Comparison of ENCODE assay signal across 17 cellular contexts in the genomic region with DNA sequence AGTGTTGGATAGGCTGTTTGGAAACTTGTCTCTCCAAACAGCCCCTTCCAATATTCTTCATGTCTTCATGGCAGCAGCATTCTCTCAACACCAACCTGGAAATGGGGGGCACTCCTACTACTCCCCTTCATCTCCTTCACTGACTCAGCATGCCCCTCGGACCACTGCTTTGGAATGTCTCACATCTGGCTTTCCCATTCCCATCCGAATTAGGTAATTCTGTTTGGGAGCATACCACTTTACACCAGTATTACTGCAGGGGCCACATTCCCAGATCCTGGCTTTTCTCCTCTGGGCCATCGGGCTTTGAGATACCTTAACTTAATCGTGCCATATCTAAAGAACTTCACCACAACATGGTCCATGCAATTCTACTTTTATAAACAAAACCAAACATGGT.
DNase-seq lines count a peak whose midpoint lies in the region; ATAC-seq and TF ChIP-seq lines count a peak whose summit lies in the region.
"Had no signal": no experiment of that assay in that cellular context is flagged by ENCODE, and none has a peak within 500 bp of the region (broad histone marks: within the 10 kb centered on the region; RNA-seq: fewer than 3 reads in every experiment).

No MANE protein-coding gene starts in this region.

- H3K9me3 Mint-ChIP-seq in stimulated activated naive B cell treated with anti-CD40 and anti-IgM and Interleukin-4, amounts not matched to agents 10 μg/mL and 1 μg/mL and 100 μg/mL, for 72 hours, result no peaks in the 10 kb centered on the region

- H3K9me3 ChIP-seq in DOHH2 (ENCODE audit: control insufficient read depth, insufficient read depth, low read length) (no peaks in the 10 kb centered on the region), Loucy (ENCODE audit: insufficient read depth, low read depth, low read length) (no peaks in the 10 kb centered on the region), mesodermal cell (ENCODE audit: control insufficient read depth, low read length) (no peaks in the 10 kb centered on the region)
- H3K9me3 ChIP-seq: MG63 had no signal

- H3K36me3 ChIP-seq in DOHH2 (ENCODE audit: control insufficient read depth, low read length) (no peaks in the 10 kb centered on the region), Loucy (ENCODE audit: insufficient read depth, low read length) (no peaks in the 10 kb centered on the region), mesodermal cell (ENCODE audit: control insufficient read depth, insufficient read depth, low read length) (no peaks in the 10 kb centered on the region)
- H3K36me3 ChIP-seq: MG63 had no signal

- H3K27me3 ChIP-seq in DOHH2 (ENCODE audit: control insufficient read depth, low read length) (no peaks in the 10 kb centered on the region), Loucy (ENCODE audit: insufficient read depth, low read length, poor library complexity, severe bottlenecking) (no peaks in the 10 kb centered on the region)
- H3K27me3 ChIP-seq: MG63 had no signal

- TF ChIP-seq CTCF in DOHH2 (IDR thresholded peaks at IDR 0.05; ENCODE audit: low read depth, low read length, poor library complexity, severe bottlenecking) (no peak), Loucy (conservative IDR thresholded peaks at IDR 0.05; ENCODE audit: low read length) (no peak)

- H3K27ac ChIP-seq in DOHH2 (ENCODE audit: low read depth, low read length) (peak overlapping the region; percentile 63; the same call in 1 of the 2 replicates), mesodermal cell (ENCODE audit: low read depth, low read length, severe bottlenecking) (peak overlapping the region; percentile 23)
- H3K27ac ChIP-seq: C4-2B, GM23248, PC-9, SK-N-MC had no signal

- peak overlapping the region; percentile 51 for H3K9ac ChIP-seq in Loucy (ENCODE audit: low read depth, low read length, poor library complexity, severe bottlenecking)
- H3K9ac ChIP-seq: GM23248 had no signal

- H2AFZ ChIP-seq in Loucy (ENCODE audit: low read length), result no peak overlapping the region
- H2AFZ ChIP-seq: GM23248, PC-9 had no signal

- H3K4me3 Mint-ChIP-seq in stimulated activated naive B cell treated with anti-CD40 and anti-IgM and Interleukin-4, amounts not matched to agents 10 μg/mL and 1 μg/mL and 100 μg/mL, for 72 hours, result no peak overlapping the region

- H3K36me3 Mint-ChIP-seq in stimulated activated naive B cell treated with anti-CD40 and anti-IgM and Interleukin-4, amounts not matched to agents 10 μg/mL and 1 μg/mL and 100 μg/mL, for 72 hours, result no peaks in the 10 kb centered on the region

- peaks cover 5% of the 10 kb centered on the region; the same call in 1 of the 2 replicates for H3F3A ChIP-seq in DOHH2 (ENCODE audit: control insufficient read depth, insufficient read depth)
- peaks cover 6% of the 10 kb centered on the region; the same call in 1 of the 2 replicates for H3F3A ChIP-seq in Loucy (ENCODE audit: low read depth)

- no peak for ATAC-seq in stimulated activated naive B cell treated with anti-CD40 and anti-IgM and Interleukin-4, amounts not matched to agents 10 μg/mL and 1 μg/mL and 100 μg/mL, for 72 hours (replicated peaks)

- peak overlapping the region; percentile 61 for H3K4me2 ChIP-seq in DOHH2 (ENCODE audit: low read length)
- peak overlapping the region; percentile 56 for H3K4me2 ChIP-seq in Loucy (ENCODE audit: low read depth, low read length, poor library complexity, severe bottlenecking)
- H3K4me2 ChIP-seq: PC-9 had no signal

- DNase-seq in stimulated activated naive B cell treated with anti-CD40 and anti-IgM and Interleukin-4, amounts not matched to agents 10 μg/mL and 1 μg/mL and 100 μg/mL, for 72 hours, result no peak
- DNase-seq in dedifferentiated amniotic fluid mesenchymal stem cell (ENCODE audit: extremely low spot score), result no peak
- no peak for DNase-seq in central memory CD4-positive, alpha-beta T cell
- DNase-seq in activated naive CD4-positive, alpha-beta T cell treated with Interleukin-2 at 50 U/mL for 16 hours, result no peak
- DNase-seq: DMS79, GM23248, MG63, NCI-H1092 treated with DMSO at 0.1 percent for 48 hours, NCI-H1694, NCI-H446 treated with DMSO at 0.1 percent for 48 hours, NCI-H748 treated with DMSO at 0.1 percent for 48 hours, PC-9 had no signal

- peak overlapping the region; percentile 14 for H3K27ac Mint-ChIP-seq in stimulated activated naive B cell treated with anti-CD40 and anti-IgM and Interleukin-4, amounts not matched to agents 10 μg/mL and 1 μg/mL and 100 μg/mL, for 72 hours

- peaks cover 90% of the 10 kb centered on the region for H3K4me1 ChIP-seq in DOHH2 (ENCODE audit: control insufficient read depth, low read length)
- peaks cover 74% of the 10 kb centered on the region for H3K4me1 ChIP-seq in Loucy (ENCODE audit: insufficient read depth, low read length, poor library complexity, severe bottlenecking)
- peaks cover 50% of the 10 kb centered on the region for H3K4me1 ChIP-seq in mesodermal cell (ENCODE audit: control insufficient read depth, insufficient read depth, low read length, poor library complexity, severe bottlenecking)

- H3K4me3 ChIP-seq in DOHH2 (ENCODE audit: low read length) (peak overlapping the region; percentile 54; the same call in 1 of the 2 replicates), Loucy (ENCODE audit: low read length, poor library complexity, severe bottlenecking) (no peak overlapping the region), mesodermal cell (ENCODE audit: extremely low read depth, insufficient read depth, low read length, poor library complexity, severe bottlenecking) (no peak overlapping the region)
- H3K4me3 ChIP-seq: GM23248, MG63, PC-9, SK-N-MC had no signal

- H4K20me1 ChIP-seq in DOHH2 (ENCODE audit: control insufficient read depth, insufficient read depth, low read depth, low read length) (no peaks in the 10 kb centered on the region), Loucy (ENCODE audit: insufficient read depth, low read length, poor library complexity, severe bottlenecking) (no peaks in the 10 kb centered on the region)

- peaks cover 30 to 72% of the 10 kb centered on the region in 2 donors for H3K4me1 Mint-ChIP-seq in stimulated activated naive B cell treated with anti-CD40 and anti-IgM and Interleukin-4, amounts not matched to agents 10 μg/mL and 1 μg/mL and 100 μg/mL, for 72 hours

- peaks cover 22% of the 10 kb centered on the region for H3K79me2 ChIP-seq in DOHH2 (ENCODE audit: control insufficient read depth, low read length)
- H3K79me2 ChIP-seq in Loucy (ENCODE audit: insufficient read depth, low read length), result peaks cover 80% of the 10 kb centered on the region

- H3K9me2 ChIP-seq in DOHH2 (replicated peaks; ENCODE audit: control insufficient read depth, low read length) (no peaks in the 10 kb centered on the region), Loucy (replicated peaks; ENCODE audit: low read depth, low read length) (no peaks in the 10 kb centered on the region)

- H3K27me3 Mint-ChIP-seq in stimulated activated naive B cell treated with anti-CD40 and anti-IgM and Interleukin-4, amounts not matched to agents 10 μg/mL and 1 μg/mL and 100 μg/mL, for 72 hours, result peaks cover 0 to 4% of the 10 kb centered on the region in 2 donors

- WGBS in mesodermal cell (ENCODE audit: insufficient coverage in 2 of 2), 2 experiments, result 39 to 51% methylated on average over 4 of the region's 4 CpGs
